Comparison of ENCODE assay signal across 11 cellular contexts in the genomic region with DNA sequence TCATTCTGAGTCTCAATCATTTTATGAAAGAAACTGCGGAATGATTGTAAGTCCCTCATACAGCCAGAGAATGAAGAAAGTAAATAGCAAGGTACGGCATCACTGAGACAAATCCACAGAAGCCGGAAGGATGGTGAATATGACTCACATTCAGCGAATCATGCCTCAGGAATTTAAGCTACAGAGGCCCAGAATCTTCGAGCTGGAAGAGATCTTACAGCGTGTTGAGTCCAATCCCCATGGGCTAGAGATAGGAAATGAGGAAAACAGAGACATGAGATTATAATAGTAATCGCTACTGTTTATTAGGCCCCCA.
DNase-seq lines count a peak whose midpoint lies in the region; TF ChIP-seq lines count a peak whose summit lies in the region.
"Had no signal": no experiment of that assay in that cellular context is flagged by ENCODE, and none has a peak within 500 bp of the region (broad histone marks: within the 10 kb centered on the region; RNA-seq: fewer than 3 reads in every experiment).

No MANE protein-coding gene starts in this region.

- H3K36me3 ChIP-seq in tibial nerve, result no peaks in the 10 kb centered on the region

- H3K4me3 ChIP-seq in tibial nerve, result no peak overlapping the region

- no peak overlapping the region for H3K27ac ChIP-seq in tibial nerve
- H3K27ac ChIP-seq: VCaP had no signal

- H3K27ac Mint-ChIP-seq in Calu3 (ENCODE audit: unreplicated experiment), result peak overlapping the region; percentile 78
- H3K27ac Mint-ChIP-seq: natural killer cell treated with Interleukin-12 subunit alpha and Interleukin-12 subunit beta and Interleukin-15 and Interleukin-18, amount 100 ng/mL, for 72 hours had no signal

- no TSS peak for BruUV-seq in Calu3 (replicated peaks; lab: Mats Ljungman, UMichigan)

- TF ChIP-seq EP300 in tibial nerve (IDR thresholded peaks at IDR 0.05), result no peak

- WGBS in tibial nerve, 2 donors, result 43 to 47% methylated on average over 7 of the region's 7 CpGs

- peaks cover 14% of the 10 kb centered on the region for H3K4me1 Mint-ChIP-seq in Calu3 (ENCODE audit: low read depth, unreplicated experiment)

- intact Hi-C loops in Calu3 (cut with micrococcal nuclease; ENCODE audit: unreplicated experiment), result no loop called here

- no peaks in the 10 kb centered on the region for H3K27me3 Mint-ChIP-seq in Calu3 (ENCODE audit: unreplicated experiment)
- H3K27me3 Mint-ChIP-seq: natural killer cell treated with Interleukin-12 subunit alpha and Interleukin-12 subunit beta and Interleukin-15 and Interleukin-18, amount 100 ng/mL, for 72 hours had no signal

- no peak for TF ChIP-seq CTCF in Calu3 (IDR thresholded peaks at IDR 0.05; ENCODE audit: unreplicated experiment)
- TF ChIP-seq CTCF in tibial nerve (IDR thresholded peaks at IDR 0.05), result no peak

- H3K4me3 Mint-ChIP-seq in Calu3 (ENCODE audit: low read depth, unreplicated experiment), result peak overlapping the region; percentile 36
- H3K4me3 Mint-ChIP-seq: natural killer cell treated with Interleukin-12 subunit alpha and Interleukin-12 subunit beta and Interleukin-15 and Interleukin-18, amount 100 ng/mL, for 72 hours had no signal

- no peak for TF ChIP-seq POLR2A in tibial nerve (IDR thresholded peaks at IDR 0.05)

- peaks cover 9% of the 10 kb centered on the region for H3K36me3 Mint-ChIP-seq in Calu3 (ENCODE audit: insufficient read depth, unreplicated experiment)
- H3K36me3 Mint-ChIP-seq: natural killer cell treated with Interleukin-12 subunit alpha and Interleukin-12 subunit beta and Interleukin-15 and Interleukin-18, amount 100 ng/mL, for 72 hours had no signal

- H3K9me3 ChIP-seq in tibial nerve, result peaks cover 0 to 8% (median 0%) of the 10 kb centered on the region in 4 donors

- peak; percentile 53 for DNase-seq in Calu3
- peak; percentile 58 for DNase-seq in NCI-H460 (ENCODE audit: extremely low read depth, low read depth)
- DNase-seq in epidermal melanocyte (ENCODE audit: insufficient read length, low spot score), result peak; percentile 41
- DNase-seq in non-pigmented ciliary epithelial cell (ENCODE audit: low read depth), result peak; percentile 92
- DNase-seq in NCI-H2081 treated with DMSO at 0.1 percent for 48 hours (lab: John Stamatoyannopoulos, UW), result no peak
- no peak for DNase-seq in nucleus accumbens (lab: John Stamatoyannopoulos, UW)
- no peak for DNase-seq in activated effector memory CD4-positive, alpha-beta T cell treated with Interleukin-2 at 50 U/mL for 16 hours
- no peak for DNase-seq in tibial nerve (ENCODE audit: low spot score in 2 of 2)
- DNase-seq: NCI-H748 treated with DMSO at 0.1 percent for 48 hours had no signal

- no peaks in the 10 kb centered on the region for H3K9me3 Mint-ChIP-seq in Calu3 (ENCODE audit: low read depth, unreplicated experiment)

- CTCF ChIA-PET in Calu3 (lab: Charles Lee), result interaction anchor here (1.1 to 1.2 kb wide), 2 partner anchors 21 to 236 kb away, joined by 3 to 4 read pairs; no protein-coding TSS in a partner anchor

- no peaks in the 10 kb centered on the region for H3K27me3 ChIP-seq in tibial nerve

- no peaks in the 10 kb centered on the region for H3K4me1 ChIP-seq in tibial nerve

Comparison
In these comparisons a context has a peak if more than half of its experiments do, and no peak if none do; other contexts are left out.
1. DNase-seq: peak in Calu3 (single experiment), NCI-H460 (single experiment), epidermal melanocyte (single experiment) and non-pigmented ciliary epithelial cell (single experiment); none in NCI-H2081 treated with DMSO at 0.1 percent for 48 hours (single experiment), nucleus accumbens (0 of 56), activated effector memory CD4-positive, alpha-beta T cell treated with Interleukin-2 at 50 U/mL for 16 hours (single experiment) and tibial nerve (0 of 2).